ENCODE assay signal across 9 cellular contexts in the genomic region with DNA sequence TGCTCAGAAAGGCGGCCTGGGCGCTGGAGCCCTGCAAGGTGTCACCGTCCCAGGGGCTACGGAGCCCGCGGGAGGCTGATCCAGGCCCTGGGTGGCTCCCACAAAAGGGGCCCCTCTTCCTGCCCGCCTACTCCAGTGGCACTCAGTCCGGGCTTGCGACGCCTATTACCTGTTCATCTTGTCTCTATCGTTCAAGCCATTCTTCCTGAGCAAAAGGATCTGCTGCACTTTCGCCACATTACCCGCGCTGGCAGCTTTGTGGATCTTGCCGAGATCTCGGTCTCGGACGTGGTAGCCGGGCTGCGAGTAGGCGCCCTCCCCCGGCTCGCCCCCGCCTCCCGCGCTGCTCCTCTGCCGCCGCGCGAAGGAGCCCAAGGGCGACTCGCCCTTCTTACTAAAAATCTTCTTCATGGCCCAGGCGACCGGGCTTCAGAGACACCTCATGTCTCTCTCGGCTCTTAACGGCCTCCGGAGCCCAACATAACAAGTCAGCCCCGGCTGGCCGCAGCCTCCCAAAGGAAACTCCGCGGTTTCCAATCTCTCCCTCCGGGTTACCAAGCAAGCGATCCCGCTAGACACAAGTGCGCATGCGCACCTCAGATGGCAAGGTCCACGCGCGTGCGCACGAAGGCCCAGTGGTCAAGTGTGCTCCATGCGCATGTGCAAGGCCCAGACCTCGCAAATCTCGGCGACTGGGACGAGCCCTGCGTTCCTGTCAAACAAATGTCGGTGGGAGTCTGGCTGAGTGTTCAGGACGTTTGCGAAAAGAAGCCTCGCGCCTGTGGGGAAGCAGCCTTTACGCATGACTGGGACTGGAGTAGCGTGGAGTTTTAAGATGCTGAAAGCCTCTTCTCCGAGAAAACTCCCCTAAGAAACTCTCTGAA. TPM values are rescaled to one million over a fixed set of nuclear protein-coding genes. Genes with fewer than 3 reads are reported as not detected.
DNase-seq lines count a peak whose midpoint lies in the region; ATAC-seq, FAIRE-seq and TF ChIP-seq lines count a peak whose summit lies in the region.
"Had no signal": no experiment of that assay in that cellular context is flagged by ENCODE, and none has a peak within 500 bp of the region (broad histone marks: within the 10 kb centered on the region; RNA-seq: fewer than 3 reads in every experiment).

A gene (minus strand): TSS at position 579 of the 884 bp plus-strand sequence. CDS start 168 bp downstream, at position 411.

- ATAC-seq in HG03442 (IDR thresholded peaks at IDR 0.05; ENCODE audit: unreplicated experiment) = peak; percentile 69

- H3K4me1 ChIP-seq in colonic mucosa = no peaks in the 10 kb centered on the region

- DNase-seq in BJ (ENCODE audit: low read depth) (peak; percentile 88), GM19239 (ENCODE audit: insufficient read length, low spot score) (peak; percentile 78), NCI-H524 (lab: John Stamatoyannopoulos, UW) (peak; percentile 80 to 91), colonic mucosa (peak; percentile 98)
- peak; percentile 97 for DNase-seq in activated CD4-positive, alpha-beta T cell treated with anti-CD3 and anti-CD28 coated beads for 48 hours
- DNase-seq in stimulated activated CD4-positive, alpha-beta T cell treated with anti-CD3 and anti-CD28 coated beads, Interleukin-1b, Interleukin-23, amount 100 ng/mL, for 24 hours (ENCODE audit: low read depth in 4 of 4, low spot score in 1 of 4) = peak; percentile 90 to 94 (median 94)

- H3K9me3 ChIP-seq in colonic mucosa = no peaks in the 10 kb centered on the region

- POLR2A ChIA-PET in BJ (lab: Charles Lee) = no interaction called here

- TF ChIP-seq CTCF in BJ (IDR thresholded peaks at IDR 0.05; ENCODE audit: insufficient read depth, low read depth, low read length) (no peak; the same call in 1 of the 2 replicates), colonic mucosa (IDR thresholded peaks at IDR 0.05) (no peak)

- FAIRE-seq in GM19239 (lab: Jason Lieb, UNC) = peak; percentile 99
- FAIRE-seq: endometrium had no signal

- no peaks in the 10 kb centered on the region for H3K36me3 ChIP-seq in BJ (ENCODE audit: control insufficient read depth, insufficient read depth, low read length)
- H3K36me3 ChIP-seq in colonic mucosa = no peaks in the 10 kb centered on the region

- peak within 1 kb of the TSS; percentile 70 to 87 for H3K9ac ChIP-seq in colonic mucosa (ENCODE audit: low read depth in 2 of 2, low read length in 2 of 2)

- H3K27ac ChIP-seq in colonic mucosa = peak within 1 kb of the TSS; percentile 80
- H3K27ac ChIP-seq in layer of hippocampus (ENCODE audit: low read depth, low read length) = peak within 1 kb of the TSS; percentile 87

- CTCF ChIA-PET in BJ (lab: Yijun Ruan, JAX) = no interaction called here

- intact Hi-C loops in colonic mucosa (cut with DNase I) = no loop called here

- H3K4me3 ChIP-seq in BJ (ENCODE audit: low read depth, low read length) (peak within 1 kb of the TSS; percentile 70), colonic mucosa (peak within 1 kb of the TSS; percentile 49)

- no peaks in the 10 kb centered on the region for H3K27me3 ChIP-seq in BJ (ENCODE audit: control insufficient read depth, insufficient read depth, low read length)
- H3K27me3 ChIP-seq in colonic mucosa = no peaks in the 10 kb centered on the region
- no peaks in the 10 kb centered on the region for H3K27me3 ChIP-seq in layer of hippocampus (ENCODE audit: control insufficient read depth, insufficient read depth, low read length)

RNA-seq across cellular contexts. Expression of the gene that starts here (rescaled TPM):
- polyA plus RNA-seq in BJ (2011; rRNA removed) = 0.69 and 1.6 TPM in 2 replicates
- 0.81 and 2.7 TPM in 2 replicates for polyA minus RNA-seq in BJ (2011; rRNA and poly(A)+ RNA removed)
- 1 to 10 TPM; 5.1 to 7.0 TPM for total RNA-seq in colonic mucosa

Comparison
In these comparisons a context has a peak if more than half of its experiments do, and no peak if none do; other contexts are left out.
1. Peak in every context shown above with its lines: DNase-seq, ATAC-seq, H3K4me3 ChIP-seq and H3K27ac ChIP-seq.